8 cellular contexts compared by ENCODE assay signal in genomic region chr10:110857265-110858158, GRCh38. TPM values are rescaled to one million over a fixed set of nuclear protein-coding genes. Genes with fewer than 3 reads are reported as not detected.
A peak's percentile ranks its signal among the peaks of the same experiment; 100 is the strongest.
DNase-seq lines count a peak whose midpoint lies in the region; TF ChIP-seq lines count a peak whose summit lies in the region.

No MANE protein-coding gene starts in this region.

- peak overlapping the region; percentile 73 for H3K27ac Mint-ChIP-seq in activated T-helper 2 cell treated with anti-CD3 and anti-CD28 coated beads, Interferon-gamma antibody, Interleukin-2, Interleukin-4, amounts not matched to agents 10 μg/mL and 5 μg/mL and 100 μg/mL, durations not matched to agents 14 hours and 24 hours and 36 hours

- H3K27me3 Mint-ChIP-seq in activated T-helper 2 cell treated with anti-CD3 and anti-CD28 coated beads, Interferon-gamma antibody, Interleukin-2, Interleukin-4, amounts not matched to agents 10 μg/mL and 5 μg/mL and 100 μg/mL, durations not matched to agents 14 hours and 24 hours and 36 hours (ENCODE audit: low read depth) = no peaks in the 10 kb centered on the region

- POLR2A ChIA-PET in GM10248 (lab: Yijun Ruan, JAX) = interaction anchor here (0.9 to 3.3 kb wide), 3 partner anchors 14 to 54 kb away, joined by 3 to 20 read pairs (median 8); partner anchors contain the start of gene PDCD4

- peaks cover 4% of the 10 kb centered on the region for H3K9me3 Mint-ChIP-seq in activated T-helper 2 cell treated with anti-CD3 and anti-CD28 coated beads, Interferon-gamma antibody, Interleukin-2, Interleukin-4, amounts not matched to agents 10 μg/mL and 5 μg/mL and 100 μg/mL, durations not matched to agents 14 hours and 24 hours and 36 hours

- H3K4me3 Mint-ChIP-seq in activated T-helper 2 cell treated with anti-CD3 and anti-CD28 coated beads, Interferon-gamma antibody, Interleukin-2, Interleukin-4, amounts not matched to agents 10 μg/mL and 5 μg/mL and 100 μg/mL, durations not matched to agents 14 hours and 24 hours and 36 hours (ENCODE audit: low read depth) = no peak overlapping the region

- no peak for TF ChIP-seq CTCF in GM10248 (IDR thresholded peaks at IDR 0.05; ENCODE audit: control extremely low read depth, extremely low read depth, low read depth, missing control alignments)

- intact Hi-C loops in activated T-helper 2 cell treated with anti-CD3 and anti-CD28 coated beads, Interferon-gamma antibody, Interleukin-2, Interleukin-4, amounts not matched to agents 10 μg/mL and 5 μg/mL and 100 μg/mL, durations not matched to agents 14 hours and 24 hours and 36 hours (cut with micrococcal nuclease) = loop anchor here (2.0 kb wide), 2 partner anchors 13 to 15 kb away; partner anchors contain the start of gene PDCD4

- peaks cover 55% of the 10 kb centered on the region for H3K4me1 Mint-ChIP-seq in activated T-helper 2 cell treated with anti-CD3 and anti-CD28 coated beads, Interferon-gamma antibody, Interleukin-2, Interleukin-4, amounts not matched to agents 10 μg/mL and 5 μg/mL and 100 μg/mL, durations not matched to agents 14 hours and 24 hours and 36 hours (ENCODE audit: low read depth)

- peaks cover 11% of the 10 kb centered on the region for H3K36me3 Mint-ChIP-seq in activated T-helper 2 cell treated with anti-CD3 and anti-CD28 coated beads, Interferon-gamma antibody, Interleukin-2, Interleukin-4, amounts not matched to agents 10 μg/mL and 5 μg/mL and 100 μg/mL, durations not matched to agents 14 hours and 24 hours and 36 hours (ENCODE audit: low read depth)

- CTCF ChIA-PET in GM10248 (lab: Yijun Ruan, JAX) = interaction anchor here (1.3 to 6.8 kb wide), 6 partner anchors 9 to 54 kb away, joined by 3 to 58 read pairs (median 6); no protein-coding TSS in a partner anchor

- DNase-seq in stimulated activated CD4-positive, alpha-beta T cell treated with anti-CD3 and anti-CD28 coated beads, Interleukin-15, amount 100 ng/mL, for 24 hours = peak; percentile 33
- DNase-seq in stimulated activated CD4-positive, alpha-beta T cell treated with anti-CD3 and anti-CD28 coated beads, Interleukin-2, amount 100 ng/mL, for 48 hours = no peak
- DNase-seq in MV-4-11 (lab: John Stamatoyannopoulos, UW) (peak; percentile 47), left kidney (ENCODE audit: low read depth, low spot score) (peak; percentile 44), ureter (ENCODE audit: low spot score) (peak; percentile 85), GM10248 (ENCODE audit: extremely low spot score) (no peak), HuH-7.5 (ENCODE audit: low spot score) (no peak)
- DNase-seq in activated T-helper 2 cell treated with anti-CD3 and anti-CD28 coated beads, Interferon-gamma antibody, Interleukin-2, Interleukin-4, amounts not matched to agents 10 μg/mL and 5 μg/mL and 100 μg/mL, durations not matched to agents 14 hours and 24 hours and 36 hours (ENCODE audit: low spot score) = peak; percentile 28

RNA-seq across cellular contexts. Expression of gene PDCD4, which starts 14.2 kb away (rescaled TPM):
- total RNA-seq in activated T-helper 2 cell treated with anti-CD3 and anti-CD28 coated beads, Interferon-gamma antibody, Interleukin-2, Interleukin-4, amounts not matched to agents 10 μg/mL and 5 μg/mL and 100 μg/mL, durations not matched to agents 14 hours and 24 hours and 36 hours = 60.4 and 67.7 TPM in 2 replicates
- total RNA-seq in ureter = 114 TPM

Comparison
In these comparisons a context has a peak if more than half of its experiments do, and no peak if none do; other contexts are left out.
1. DNase-seq: peak in stimulated activated CD4-positive, alpha-beta T cell treated with anti-CD3 and anti-CD28 coated beads, Interleukin-15, amount 100 ng/mL, for 24 hours (single experiment), MV-4-11 (single experiment), activated T-helper 2 cell treated with anti-CD3 and anti-CD28 coated beads, Interferon-gamma antibody, Interleukin-2, Interleukin-4, amounts not matched to agents 10 μg/mL and 5 μg/mL and 100 μg/mL, durations not matched to agents 14 hours and 24 hours and 36 hours (single experiment), left kidney (single experiment) and ureter (single experiment); none in stimulated activated CD4-positive, alpha-beta T cell treated with anti-CD3 and anti-CD28 coated beads, Interleukin-2, amount 100 ng/mL, for 48 hours (0 of 2), GM10248 (single experiment) and HuH-7.5 (single experiment).